Comparison of ENCODE assay signal across 6 cellular contexts in the genomic region with DNA sequence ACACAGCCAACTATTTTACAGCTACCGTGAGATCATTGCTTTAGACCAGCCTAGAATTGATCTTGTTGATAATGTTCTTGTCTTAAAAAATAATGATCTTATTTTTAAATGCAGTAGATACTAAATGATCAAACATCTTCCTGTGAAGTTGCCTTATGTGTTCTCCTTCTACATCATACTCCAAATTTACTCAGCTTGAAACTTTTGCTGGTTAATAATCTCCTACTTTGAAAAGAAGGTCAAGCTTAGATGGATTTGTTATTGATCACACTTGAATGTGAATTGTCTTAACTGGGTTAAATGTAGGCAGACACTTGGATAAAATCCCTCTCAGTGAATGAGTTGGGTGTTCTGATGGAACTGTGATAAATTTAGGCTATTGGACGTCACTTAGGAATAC.
"Had no signal": no experiment of that assay in that cellular context is flagged by ENCODE, and none has a peak within 500 bp of the region (broad histone marks: within the 10 kb centered on the region; RNA-seq: fewer than 3 reads in every experiment).

No MANE protein-coding gene starts in this region.

- H3K27ac Mint-ChIP-seq: GM23338, H9 had no signal

- DNase-seq: H9, HCEC 1CT, IMR-90, KG1 had no signal

- H3K9me3 Mint-ChIP-seq: GM23338, H9 had no signal

- H3K4me3 Mint-ChIP-seq: GM23338, H9 had no signal

- H3K4me3 ChIP-seq: GM23338, K562 had no signal

- H3K4me2 ChIP-seq: GM23338 had no signal

- H2AFZ ChIP-seq: GM23338 had no signal

- ATAC-seq: GM23338, K562 had no signal
